ENCODE assay signal across 28 cellular contexts in the genomic region with DNA sequence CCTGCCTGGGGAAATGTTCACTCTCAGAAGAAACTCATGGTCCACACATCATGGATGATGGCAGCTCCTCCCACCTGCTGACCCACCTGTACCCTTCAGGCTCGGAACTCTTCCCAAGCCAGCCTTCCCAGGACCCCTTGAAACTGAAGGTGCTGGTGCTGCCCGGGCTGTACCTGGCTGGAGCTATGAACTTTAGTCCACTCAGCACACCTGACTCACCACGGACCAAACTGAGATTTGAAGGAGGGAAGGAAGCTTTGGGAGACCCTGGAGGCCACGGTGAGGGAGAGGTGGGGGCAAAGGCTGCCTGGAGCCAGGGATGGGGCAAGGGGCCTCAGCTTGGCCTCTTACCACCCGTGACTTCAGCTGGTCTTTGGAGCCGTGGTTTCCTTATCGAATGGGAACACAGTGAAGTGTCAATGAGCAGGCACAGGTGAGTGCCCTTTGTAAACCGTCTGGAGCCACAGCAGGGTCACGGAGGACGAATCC. TPM values are rescaled to one million over a fixed set of nuclear protein-coding genes. Genes with fewer than 3 reads are reported as not detected.
A peak's percentile ranks its signal among the peaks of the same experiment; 100 is the strongest.
DNase-seq lines count a peak whose midpoint lies in the region; ATAC-seq, FAIRE-seq and TF ChIP-seq lines count a peak whose summit lies in the region.
"Had no signal": no experiment of that assay in that cellular context is flagged by ENCODE, and none has a peak within 500 bp of the region (broad histone marks: within the 10 kb centered on the region; RNA-seq: fewer than 3 reads in every experiment).

No MANE protein-coding gene starts in this region.

- ATAC-seq in Right ventricle myocardium superior (ENCODE audit: poor library complexity) (no peak), Right ventricle myocardium inferior (no peak), GM19455 (IDR thresholded peaks at IDR 0.05; ENCODE audit: unreplicated experiment) (no peak)
- ATAC-seq: A549; activated CD4-positive, CD25-positive, alpha-beta regulatory T cell treated with anti-CD3 and anti-CD28 coated beads, Interleukin-2, amount 50 U/mL, for 24 hours; CD8-positive, alpha-beta T cell; naive thymus-derived CD4-positive, alpha-beta T cell; T-helper 17 cell had no signal

- H3K4me1 ChIP-seq in esophagus squamous epithelium (peaks cover 0 to 24% (median 4%) of the 10 kb centered on the region in 3 donors), stomach smooth muscle (ENCODE audit: control insufficient read depth, insufficient read depth, low read length) (peaks cover 46% of the 10 kb centered on the region)
- H3K4me1 ChIP-seq: A549, prostate gland had no signal

- intact Hi-C loops in Right ventricle myocardium superior (cut with DNase I) (loop anchor here (5.0 kb wide), 1 partner anchor 40 kb away; no protein-coding TSS in a partner anchor), Right ventricle myocardium inferior (cut with DNase I) (loop anchor here (5.0 kb wide), 1 partner anchor 35 kb away; no protein-coding TSS in a partner anchor), esophagus squamous epithelium (cut with DNase I) (no loop called here)

- H3K27me3 ChIP-seq in esophagus squamous epithelium (no peaks in the 10 kb centered on the region), stomach smooth muscle (ENCODE audit: control insufficient read depth in 1 of 2, insufficient read depth in 2 of 2, low read length in 2 of 2) (no peaks in the 10 kb centered on the region)
- H3K27me3 ChIP-seq: brain microvascular endothelial cell had no signal

- H3K9ac ChIP-seq in stomach smooth muscle (ENCODE audit: low read length in 2 of 2) = peak overlapping the region in 1 of 2 donors; percentile 36

- H3K4me3 ChIP-seq in esophagus squamous epithelium (no peak overlapping the region), stomach smooth muscle (ENCODE audit: low read length in 2 of 2) (no peak overlapping the region)
- H3K4me3 ChIP-seq: A549, lower lobe of right lung, prostate gland, thoracic aorta had no signal

- peak; percentile 31 for DNase-seq in Right ventricle myocardium superior
- DNase-seq in Right ventricle myocardium inferior (ENCODE audit: missing footprints) = no peak
- no peak for DNase-seq in esophagus squamous epithelium (lab: John Stamatoyannopoulos, UW)
- DNase-seq in mesenteric fat pad (ENCODE audit: low spot score) = peak; percentile 37
- DNase-seq in effector CD8-positive, alpha-beta T cell (lab: John Stamatoyannopoulos, UW) = no peak
- DNase-seq in GM19239 (ENCODE audit: insufficient read length, low spot score) = no peak
- DNase-seq: activated CD4-positive, alpha-beta memory T cell treated with anti-CD3 and anti-CD28 coated beads for 36 hours; AML-193; brain microvascular endothelial cell; CD8-positive, alpha-beta T cell; glutamatergic neuron; KG1; kidney; naive thymus-derived CD4-positive, alpha-beta T cell; NCI-H1092 treated with DMSO at 0.1 percent for 48 hours; NCI-H187; NCI-H2171 treated with DMSO at 0.1 percent for 48 hours; NCI-H510A; stimulated activated naive B cell treated with anti-CD40 and anti-IgM and Interleukin-4, amounts not matched to agents 10 μg/mL and 1 μg/mL and 100 μg/mL, for 72 hours; T-helper 17 cell had no signal

- TF ChIP-seq POLR2A in esophagus squamous epithelium (IDR thresholded peaks at IDR 0.05) = no peak

- H3K36me3 ChIP-seq in esophagus squamous epithelium (no peaks in the 10 kb centered on the region), stomach smooth muscle (ENCODE audit: control insufficient read depth in 2 of 2, insufficient read depth in 2 of 2, low read length in 2 of 2) (no peaks in the 10 kb centered on the region)
- H3K36me3 ChIP-seq: brain microvascular endothelial cell, lower lobe of right lung, prostate gland, thoracic aorta had no signal

- H3K9me3 ChIP-seq in esophagus squamous epithelium (no peaks in the 10 kb centered on the region), stomach smooth muscle (ENCODE audit: control insufficient read depth in 2 of 2, low read length in 2 of 2) (no peaks in the 10 kb centered on the region)
- H3K9me3 ChIP-seq: A549, lower lobe of right lung, prostate gland, thoracic aorta had no signal

- WGBS in esophagus squamous epithelium, 2 donors = 60 to 70% methylated on average over 2 to 7 of the region's 10 CpGs

- H3K27ac ChIP-seq in esophagus squamous epithelium = peak overlapping the region in 3 of 4 donors; percentile 56 to 63 (median 59)
- peak overlapping the region; percentile 76 for H3K27ac ChIP-seq in stomach smooth muscle (ENCODE audit: low read length)
- H3K27ac ChIP-seq: A549, brain microvascular endothelial cell, prostate gland, thoracic aorta had no signal

- FAIRE-seq in GM19239 (lab: Jason Lieb, UNC) = no peak
- FAIRE-seq: A549, H54, kidney had no signal

- no peak for TF ChIP-seq CTCF in esophagus squamous epithelium (IDR thresholded peaks at IDR 0.05)

RNA-seq across cellular contexts. Expression of a gene that starts 30.1 kb away (rescaled TPM):
- 99.1 TPM for total RNA-seq in Right ventricle myocardium superior
- total RNA-seq in Right ventricle myocardium inferior = 108 TPM
- 10 to 100 TPM; 16.9 to 58.2 (median 29.5) TPM for total RNA-seq in esophagus squamous epithelium
- 30.5 TPM for total RNA-seq in mesenteric fat pad

Comparison
In these comparisons a context has a peak if more than half of its experiments do, and no peak if none do; other contexts are left out.
1. DNase-seq: peak in Right ventricle myocardium superior (single experiment) and mesenteric fat pad (single experiment); none in Right ventricle myocardium inferior (single experiment), esophagus squamous epithelium (single experiment), effector CD8-positive, alpha-beta T cell (single experiment) and GM19239 (single experiment).